In genomic region chr13:50676602-50677001, GRCh38 we compare ENCODE assay signal across 11 cellular contexts.
DNase-seq lines count a peak whose midpoint lies in the region; ATAC-seq and TF ChIP-seq lines count a peak whose summit lies in the region.
"Had no signal": no experiment of that assay in that cellular context is flagged by ENCODE, and none has a peak within 500 bp of the region (broad histone marks: within the 10 kb centered on the region; RNA-seq: fewer than 3 reads in every experiment).

No MANE protein-coding gene starts in this region.

- DNase-seq in SIG-M5 treated with dmso at 0.1 percent for 504 hours (lab: John Stamatoyannopoulos, UW; ENCODE audit: unreplicated experiment) = peak; percentile 23
- no peak for DNase-seq in SIG-M5 (lab: John Stamatoyannopoulos, UW)
- peak in 3 of 34 experiments; percentile 4 to 8 (median 4) for DNase-seq in T-cell
- DNase-seq in foreskin keratinocyte = peak in 1 of 2 donors; percentile 49
- DNase-seq in stimulated activated naive B cell treated with anti-CD40 and anti-IgM and Interleukin-4, amounts not matched to agents 10 μg/mL and 1 μg/mL and 100 μg/mL, for 72 hours = no peak
- DNase-seq in occipital lobe (lab: John Stamatoyannopoulos, UW) = no peak
- DNase-seq: NCI-H2081 treated with DMSO at 0.1 percent for 48 hours had no signal

- peak overlapping the region in 1 of 2 donors; percentile 15 for H3K27ac Mint-ChIP-seq in T-cell
- H3K27ac Mint-ChIP-seq in stimulated activated naive B cell treated with anti-CD40 and anti-IgM and Interleukin-4, amounts not matched to agents 10 μg/mL and 1 μg/mL and 100 μg/mL, for 72 hours = no peak overlapping the region

- peaks cover 1 to 5% of the 10 kb centered on the region in 2 donors for H3K27me3 Mint-ChIP-seq in T-cell
- no peaks in the 10 kb centered on the region for H3K27me3 Mint-ChIP-seq in stimulated activated naive B cell treated with anti-CD40 and anti-IgM and Interleukin-4, amounts not matched to agents 10 μg/mL and 1 μg/mL and 100 μg/mL, for 72 hours

- no peak overlapping the region for H3K27ac ChIP-seq in foreskin keratinocyte

- ATAC-seq in T-cell (replicated peaks in 1 of 4) (peak in 3 of 4 experiments; percentile 20 to 56 (median 52)), foreskin keratinocyte (peak; percentile 31), GM19467 (IDR thresholded peaks at IDR 0.05; ENCODE audit: unreplicated experiment) (no peak), HG03135 (IDR thresholded peaks at IDR 0.05; ENCODE audit: unreplicated experiment) (no peak)
- peak; percentile 92 to 97 for ATAC-seq in stimulated activated naive B cell treated with anti-CD40 and anti-IgM and Interleukin-4, amounts not matched to agents 10 μg/mL and 1 μg/mL and 100 μg/mL, for 72 hours (replicated peaks)
- ATAC-seq: WTC11 had no signal

- H3K4me1 Mint-ChIP-seq in T-cell = peaks cover 0 to 13% (median 8%) of the 10 kb centered on the region in 3 donors
- peaks cover 14 to 26% of the 10 kb centered on the region in 2 donors for H3K4me1 Mint-ChIP-seq in stimulated activated naive B cell treated with anti-CD40 and anti-IgM and Interleukin-4, amounts not matched to agents 10 μg/mL and 1 μg/mL and 100 μg/mL, for 72 hours
- H3K4me1 Mint-ChIP-seq: WTC11 had no signal

- H3K4me3 Mint-ChIP-seq in T-cell = no peak overlapping the region
- no peak overlapping the region for H3K4me3 Mint-ChIP-seq in stimulated activated naive B cell treated with anti-CD40 and anti-IgM and Interleukin-4, amounts not matched to agents 10 μg/mL and 1 μg/mL and 100 μg/mL, for 72 hours
- H3K4me3 Mint-ChIP-seq: WTC11 had no signal

- no peaks in the 10 kb centered on the region for H3K36me3 Mint-ChIP-seq in T-cell
- no peaks in the 10 kb centered on the region for H3K36me3 Mint-ChIP-seq in stimulated activated naive B cell treated with anti-CD40 and anti-IgM and Interleukin-4, amounts not matched to agents 10 μg/mL and 1 μg/mL and 100 μg/mL, for 72 hours
- H3K36me3 Mint-ChIP-seq: WTC11 had no signal

- TF ChIP-seq CTCF in foreskin keratinocyte (conservative IDR thresholded peaks at IDR 0.05) = no peak

- H3K9me3 Mint-ChIP-seq in T-cell = no peaks in the 10 kb centered on the region
- H3K9me3 Mint-ChIP-seq in stimulated activated naive B cell treated with anti-CD40 and anti-IgM and Interleukin-4, amounts not matched to agents 10 μg/mL and 1 μg/mL and 100 μg/mL, for 72 hours = no peaks in the 10 kb centered on the region
- H3K9me3 Mint-ChIP-seq: WTC11 had no signal

- POLR2A ChIA-PET in T-cell (lab: Charles Lee) = no interaction called here

- CTCF ChIA-PET in T-cell (lab: Charles Lee) = no interaction called here

- H3K4me1 ChIP-seq in foreskin keratinocyte = no peaks in the 10 kb centered on the region

- no peaks in the 10 kb centered on the region for H3K27me3 ChIP-seq in foreskin keratinocyte
- H3K27me3 ChIP-seq: breast epithelium had no signal

Comparison
In these comparisons a context has a peak if more than half of its experiments do, and no peak if none do; other contexts are left out.
1. ATAC-seq: peak in T-cell (3 of 4), foreskin keratinocyte (single experiment) and stimulated activated naive B cell treated with anti-CD40 and anti-IgM and Interleukin-4, amounts not matched to agents 10 μg/mL and 1 μg/mL and 100 μg/mL, for 72 hours (2 of 2); none in GM19467 (single experiment) and HG03135 (single experiment).